11 cellular contexts compared by ENCODE assay signal in the genomic region with DNA sequence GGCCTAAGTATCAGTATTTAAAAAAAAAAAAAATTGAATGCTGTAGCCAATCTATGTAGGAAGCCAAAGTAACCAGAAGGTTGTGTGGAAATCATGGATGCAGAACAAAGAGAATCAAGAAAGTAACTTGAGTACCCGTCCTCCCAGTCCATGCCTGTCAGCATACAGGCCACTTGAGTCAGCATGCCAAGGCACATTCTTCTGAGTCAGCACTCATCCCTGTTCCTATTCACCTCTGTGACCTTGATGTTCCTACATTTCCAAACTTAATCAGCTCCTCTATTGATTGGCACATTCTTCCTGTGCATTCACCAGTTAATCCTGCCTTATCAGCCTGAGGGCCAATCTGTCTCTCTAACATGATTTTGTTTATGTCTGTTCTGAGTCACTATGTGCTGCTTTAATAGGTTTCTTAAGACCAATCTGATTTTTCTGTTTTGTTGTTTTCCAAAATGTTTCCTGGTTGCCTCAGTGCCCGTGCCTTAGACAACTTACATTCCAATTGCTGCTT.
A peak's percentile ranks its signal among the peaks of the same experiment; 100 is the strongest.
DNase-seq lines count a peak whose midpoint lies in the region; FAIRE-seq and TF ChIP-seq lines count a peak whose summit lies in the region.
"Had no signal": no experiment of that assay in that cellular context is flagged by ENCODE, and none has a peak within 500 bp of the region (broad histone marks: within the 10 kb centered on the region; RNA-seq: fewer than 3 reads in every experiment).

No MANE protein-coding gene starts in this region.

- TF ChIP-seq POLR2A in GM12891 (IDR thresholded peaks at IDR 0.05; ENCODE audit: low read depth, low read length) (no peak), transverse colon (IDR thresholded peaks at IDR 0.05) (no peak)

- in situ Hi-C loops in transverse colon (cut with MboI; ENCODE audit: low pct_ligation_motif_present in 1 of 4, low pct_unique_long_range_greater_than_20kb in 1 of 4, low sequenced_read_pairs in 3 of 4): no loop called here

- no peaks in the 10 kb centered on the region for H3K4me1 ChIP-seq in transverse colon

- H3K4me1 Mint-ChIP-seq in nephron progenitor cell: peaks cover 13% of the 10 kb centered on the region

- no peaks in the 10 kb centered on the region for H3K36me3 ChIP-seq in transverse colon

- no peak for TF ChIP-seq CTCF in choroid plexus epithelial cell (conservative IDR thresholded peaks at IDR 0.05; ENCODE audit: low read depth, low read length)
- TF ChIP-seq CTCF in nephron progenitor cell (IDR thresholded peaks at IDR 0.05): no peak
- no peak for TF ChIP-seq CTCF in transverse colon (IDR thresholded peaks at IDR 0.05)

- no peak for TF ChIP-seq EP300 in transverse colon (IDR thresholded peaks at IDR 0.05; ENCODE audit: low read depth)

- no peaks in the 10 kb centered on the region for H3K27me3 ChIP-seq in transverse colon

- no peaks in the 10 kb centered on the region for H3K36me3 Mint-ChIP-seq in nephron progenitor cell (ENCODE audit: low read depth)

- H3K4me3 ChIP-seq in choroid plexus epithelial cell (ENCODE audit: low read depth, low read length) (no peak overlapping the region), transverse colon (no peak overlapping the region)

- H3K27me3 Mint-ChIP-seq in nephron progenitor cell (ENCODE audit: low read depth, poor library complexity): no peaks in the 10 kb centered on the region
- H3K27me3 Mint-ChIP-seq: activated naive CD4-positive, alpha-beta T cell treated with anti-CD3 and anti-CD28 coated beads, Interleukin-2, amount 50 U/mL, for 24 hours; IgD-negative memory B cell had no signal

- no peak for FAIRE-seq in GM12891 (lab: Jason Lieb, UNC)
- FAIRE-seq: G401.6 had no signal

- DNase-seq in DMS 273 treated with DMSO at 0.1 percent for 48 hours (lab: John Stamatoyannopoulos, UW): peak; percentile 51
- peak; percentile 88 for DNase-seq in NCI-H226
- peak; percentile 46 for DNase-seq in choroid plexus epithelial cell (ENCODE audit: low read depth)
- DNase-seq in nephron progenitor cell: no peak
- DNase-seq in activated naive CD4-positive, alpha-beta T cell (lab: John Stamatoyannopoulos, UW): no peak
- DNase-seq in GM12891 (ENCODE audit: insufficient read length, low spot score): no peak
- DNase-seq in Kasumi-1 (lab: John Stamatoyannopoulos, UW): no peak
- DNase-seq in transverse colon: no peak

- H3K9me3 ChIP-seq in transverse colon: no peaks in the 10 kb centered on the region

- intact Hi-C loops in transverse colon (cut with DNase I; ENCODE audit: low total_unique reads): no loop called here

- H3K27ac ChIP-seq in transverse colon: no peak overlapping the region

- H3K9me3 Mint-ChIP-seq in nephron progenitor cell: no peaks in the 10 kb centered on the region
- H3K9me3 Mint-ChIP-seq: activated naive CD4-positive, alpha-beta T cell treated with anti-CD3 and anti-CD28 coated beads, Interleukin-2, amount 50 U/mL, for 24 hours; IgD-negative memory B cell had no signal

- peak overlapping the region; percentile 8 for H3K27ac Mint-ChIP-seq in nephron progenitor cell
- H3K27ac Mint-ChIP-seq: activated naive CD4-positive, alpha-beta T cell treated with anti-CD3 and anti-CD28 coated beads, Interleukin-2, amount 50 U/mL, for 24 hours; IgD-negative memory B cell had no signal

- 51 to 57% methylated on average over 2 of the region's 2 CpGs for WGBS in transverse colon (ENCODE audit: low coverage in 1 of 2), 2 donors

- no peak overlapping the region for H3K4me3 Mint-ChIP-seq in nephron progenitor cell
- H3K4me3 Mint-ChIP-seq: activated naive CD4-positive, alpha-beta T cell treated with anti-CD3 and anti-CD28 coated beads, Interleukin-2, amount 50 U/mL, for 24 hours; IgD-negative memory B cell had no signal

TF ChIP-seq in GM12891, 5 proteins besides CTCF, POLR2A, EP300 and RAD21:
- TF ChIP-seq PAX5 (IDR thresholded peaks at IDR 0.05; ENCODE audit: insufficient read depth, low read length, severe bottlenecking) (no peak), POLR2AphosphoS5 (IDR thresholded peaks at IDR 0.05; ENCODE audit: low read depth, low read length) (no peak), POU2F2 (IDR thresholded peaks at IDR 0.05; ENCODE audit: low read depth, low read length) (no peak), TAF1 (IDR thresholded peaks at IDR 0.05; ENCODE audit: low read depth, low read length) (no peak)

Comparison
In these comparisons a context has a peak if more than half of its experiments do, and no peak if none do; other contexts are left out.
1. DNase-seq: peak in DMS 273 treated with DMSO at 0.1 percent for 48 hours (single experiment), NCI-H226 (single experiment) and choroid plexus epithelial cell (single experiment); none in nephron progenitor cell (single experiment), activated naive CD4-positive, alpha-beta T cell (0 of 4), GM12891 (single experiment), Kasumi-1 (0 of 2) and transverse colon (single experiment).